Comparison of ENCODE assay signal across 18 cellular contexts in genomic region chr1:153933955-153934354, GRCh38.
"Had no signal": no experiment of that assay in that cellular context is flagged by ENCODE, and none has a peak within 500 bp of the region (broad histone marks: within the 10 kb centered on the region; RNA-seq: fewer than 3 reads in every experiment).

No MANE protein-coding gene starts in this region.

- H3K4me1 Mint-ChIP-seq: nephron had no signal

- H3K4me3 ChIP-seq: colonic mucosa, left ventricle myocardium inferior, lung, skin epidermis, thoracic aorta, transverse colon had no signal

- H3K4me3 Mint-ChIP-seq: immature natural killer cell; naive B cell; nephron; stimulated activated naive CD8-positive, alpha-beta T cell treated with anti-CD3 and anti-CD28 coated beads, Interleukin-15, Interleukin-2, amounts not matched to agents 100 ng/mL and 50 ng/mL, for 24 hours had no signal

- H3K27me3 Mint-ChIP-seq: naive B cell; stimulated activated naive CD8-positive, alpha-beta T cell treated with anti-CD3 and anti-CD28 coated beads, Interleukin-15, Interleukin-2, amounts not matched to agents 100 ng/mL and 50 ng/mL, for 24 hours had no signal

- ATAC-seq: foreskin keratinocyte, left cardiac atrium, sciatic nerve had no signal

- H3K9me3 ChIP-seq: colonic mucosa, left ventricle myocardium inferior, thoracic aorta, transverse colon had no signal

- H3K9me3 Mint-ChIP-seq: immature natural killer cell; naive B cell; nephron; stimulated activated naive CD8-positive, alpha-beta T cell treated with anti-CD3 and anti-CD28 coated beads, Interleukin-15, Interleukin-2, amounts not matched to agents 100 ng/mL and 50 ng/mL, for 24 hours had no signal

- DNase-seq: cerebellar nuclear complex; colonic mucosa; dermis blood vessel endothelial cell; erythroblast; foreskin keratinocyte; immature natural killer cell; left cardiac atrium; left ventricle myocardium inferior; mesenchymal stem cell; naive B cell; stimulated activated CD4-positive, alpha-beta T cell treated with anti-CD3 and anti-CD28 coated beads, Interleukin-12 subunit alpha, Interleukin-12 subunit beta, amount 100 ng/mL, for 4 hours; transverse colon had no signal

- H3K4me1 ChIP-seq: colonic mucosa, foreskin keratinocyte, transverse colon had no signal

- H3K27ac Mint-ChIP-seq: nephron; stimulated activated naive CD8-positive, alpha-beta T cell treated with anti-CD3 and anti-CD28 coated beads, Interleukin-15, Interleukin-2, amounts not matched to agents 100 ng/mL and 50 ng/mL, for 24 hours had no signal

- H3K27ac ChIP-seq: colonic mucosa, foreskin keratinocyte, left ventricle myocardium inferior, thoracic aorta, transverse colon had no signal

- H3K27me3 ChIP-seq: colonic mucosa, foreskin keratinocyte, transverse colon had no signal
